8 cellular contexts compared by ENCODE assay signal in genomic region chr14:73472182-73473114, GRCh38. TPM values are rescaled to one million over a fixed set of nuclear protein-coding genes. Genes with fewer than 3 reads are reported as not detected.
DNase-seq lines count a peak whose midpoint lies in the region; ATAC-seq, FAIRE-seq and TF ChIP-seq lines count a peak whose summit lies in the region.

No MANE protein-coding gene starts in this region.

- WGBS in mammary epithelial cell (ENCODE audit: low coverage, missing lambda C conversion rate): 52% methylated on average over 11 of the region's 18 CpGs
- WGBS in upper lobe of left lung, 2 donors: 62 to 64% methylated on average over 18 of the region's 18 CpGs

- H3K4me1 ChIP-seq in mammary epithelial cell (ENCODE audit: insufficient read depth, low read length): peaks cover 3% of the 10 kb centered on the region
- peaks cover 0 to 11% (median 5%) of the 10 kb centered on the region in 4 donors for H3K4me1 ChIP-seq in upper lobe of left lung

- no peaks in the 10 kb centered on the region for H4K20me1 ChIP-seq in mammary epithelial cell (ENCODE audit: insufficient read depth, low read length)

- no peak overlapping the region for H3K4me2 ChIP-seq in mammary epithelial cell (ENCODE audit: insufficient read depth, low read depth, low read length)

- TF ChIP-seq CTCF in mammary epithelial cell (conservative IDR thresholded peaks at IDR 0.05 in 1 of 2, IDR thresholded peaks at IDR 0.05 in 1 of 2; ENCODE audit: extremely low read depth in 1 of 2, insufficient read depth in 1 of 2, low read depth in 1 of 2, low read length in 2 of 2) (peak; percentile 64 to 67), upper lobe of left lung (IDR thresholded peaks at IDR 0.05) (peak; percentile 61 to 84 (median 74))

- TF ChIP-seq EP300 in upper lobe of left lung (IDR thresholded peaks at IDR 0.05): no peak

- no TSS peak for BruUV-seq in mammary epithelial cell (replicated peaks; lab: Mats Ljungman, UMichigan)

- no peaks in the 10 kb centered on the region for H3K79me2 ChIP-seq in mammary epithelial cell (ENCODE audit: insufficient read depth, low read length)

- no peaks in the 10 kb centered on the region for H3K36me3 ChIP-seq in mammary epithelial cell (ENCODE audit: insufficient read depth, low read length)
- H3K36me3 ChIP-seq in upper lobe of left lung: no peaks in the 10 kb centered on the region

- no peak overlapping the region for H3K9ac ChIP-seq in mammary epithelial cell (ENCODE audit: insufficient read depth, low read length)

- no peak overlapping the region for H3K27ac ChIP-seq in mammary epithelial cell (ENCODE audit: insufficient read depth, low read depth, low read length)
- H3K27ac ChIP-seq in upper lobe of left lung: no peak overlapping the region

- FAIRE-seq in HTR-8/SVneo (lab: Jason Lieb, UNC): no peak

- in situ Hi-C loops in mammary epithelial cell (cut with MboI; ENCODE audit: low sequenced_read_pairs in 2 of 2): loop anchor here (5.0 to 10.0 kb wide), 2 partner anchors 175 to 308 kb away; no protein-coding TSS in a partner anchor

- H3K4me3 ChIP-seq in mammary epithelial cell (replicated peaks in 1 of 3; ENCODE audit: insufficient read depth in 1 of 3, low read depth in 2 of 3, low read length in 3 of 3) (no peak overlapping the region), upper lobe of left lung (no peak overlapping the region)

- TF ChIP-seq POLR2A in upper lobe of left lung (IDR thresholded peaks at IDR 0.05): no peak

- ATAC-seq in upper lobe of left lung (ENCODE audit: low FRiP score in 2 of 2): peak; percentile 61 to 85
- no peak for ATAC-seq in HG03025 (IDR thresholded peaks at IDR 0.05; ENCODE audit: low FRiP score, unreplicated experiment)

- no peaks in the 10 kb centered on the region for H3K27me3 ChIP-seq in mammary epithelial cell (ENCODE audit: insufficient read depth, low read length)
- H3K27me3 ChIP-seq in upper lobe of left lung: no peaks in the 10 kb centered on the region

- CTCF ChIA-PET in mammary epithelial cell (lab: Charles Lee; ENCODE audit: low non-redundant PET): interaction anchor here (0.6 to 1.5 kb wide), 4 partner anchors 8 to 209 kb away, joined by 3 to 34 read pairs (median 9); no protein-coding TSS in a partner anchor

- H2AFZ ChIP-seq in mammary epithelial cell (ENCODE audit: low read depth, low read length): no peak overlapping the region

- intact Hi-C loops in mammary epithelial cell (cut with micrococcal nuclease): loop anchor here (1.0 to 5.0 kb wide), 5 partner anchors 161 to 960 kb away; no protein-coding TSS in a partner anchor

- H3K9me3 ChIP-seq in mammary epithelial cell (replicated peaks; ENCODE audit: insufficient read depth, low read length) (no peaks in the 10 kb centered on the region), upper lobe of left lung (no peaks in the 10 kb centered on the region)

- dilution Hi-C loops in mammary epithelial cell (cut with HindIII; ENCODE audit: low sequenced_read_pairs): loop anchor here (25.0 kb wide), 1 partner anchor 185 kb away; no protein-coding TSS in a partner anchor

- DNase-seq in EH (ENCODE audit: low read depth) (peak; percentile 73), HTR-8/SVneo (ENCODE audit: insufficient read length, low spot score) (peak; percentile 92), NCI-H82 (lab: John Stamatoyannopoulos, UW) (peak; percentile 84), mammary epithelial cell (peak; percentile 54), kidney glomerular epithelial cell (lab: John Stamatoyannopoulos, UW) (peak; percentile 55), upper lobe of left lung (no peak)
- DNase-seq in activated CD8-positive, alpha-beta memory T cell treated with anti-CD3 and anti-CD28 coated beads, Interleukin-2, amount 50 U/mL, for 48 hours: no peak

RNA-seq across cellular contexts. Expression of gene NUMB, which starts 14.1 kb away (rescaled TPM):
- total RNA-seq in mammary epithelial cell (100 to 1,000 TPM in 1 of 2 donors, 10 to 100 TPM in 1; 57.2 to 104 TPM), upper lobe of left lung (100 to 1,000 TPM in 5 of 6 donors, 10 to 100 TPM in 1; 85.6 to 169 (median 118) TPM)
- polyA plus RNA-seq in mammary epithelial cell: 89.1 TPM
- polyA minus RNA-seq in mammary epithelial cell: 125 TPM

RNA-seq across cellular contexts. Expression of gene RIOX1, which starts 18.3 kb away (rescaled TPM):
- total RNA-seq in mammary epithelial cell: 10 to 100 TPM; 14.8 to 26.3 TPM
- polyA plus RNA-seq in mammary epithelial cell: 15.8 TPM
- 12.0 TPM for polyA minus RNA-seq in mammary epithelial cell
- 10 to 100 TPM in 5 of 6 donors, 1 to 10 TPM in 1; 7.2 to 23.0 (median 13.4) TPM for total RNA-seq in upper lobe of left lung

Comparison
In these comparisons a context has a peak if more than half of its experiments do, and no peak if none do; other contexts are left out.
1. DNase-seq: peak in EH (single experiment), HTR-8/SVneo (single experiment), NCI-H82 (single experiment), mammary epithelial cell (single experiment) and kidney glomerular epithelial cell (single experiment); none in upper lobe of left lung (0 of 2) and activated CD8-positive, alpha-beta memory T cell treated with anti-CD3 and anti-CD28 coated beads, Interleukin-2, amount 50 U/mL, for 48 hours (single experiment).